ENCODE assay signal across 8 cellular contexts in the genomic region with DNA sequence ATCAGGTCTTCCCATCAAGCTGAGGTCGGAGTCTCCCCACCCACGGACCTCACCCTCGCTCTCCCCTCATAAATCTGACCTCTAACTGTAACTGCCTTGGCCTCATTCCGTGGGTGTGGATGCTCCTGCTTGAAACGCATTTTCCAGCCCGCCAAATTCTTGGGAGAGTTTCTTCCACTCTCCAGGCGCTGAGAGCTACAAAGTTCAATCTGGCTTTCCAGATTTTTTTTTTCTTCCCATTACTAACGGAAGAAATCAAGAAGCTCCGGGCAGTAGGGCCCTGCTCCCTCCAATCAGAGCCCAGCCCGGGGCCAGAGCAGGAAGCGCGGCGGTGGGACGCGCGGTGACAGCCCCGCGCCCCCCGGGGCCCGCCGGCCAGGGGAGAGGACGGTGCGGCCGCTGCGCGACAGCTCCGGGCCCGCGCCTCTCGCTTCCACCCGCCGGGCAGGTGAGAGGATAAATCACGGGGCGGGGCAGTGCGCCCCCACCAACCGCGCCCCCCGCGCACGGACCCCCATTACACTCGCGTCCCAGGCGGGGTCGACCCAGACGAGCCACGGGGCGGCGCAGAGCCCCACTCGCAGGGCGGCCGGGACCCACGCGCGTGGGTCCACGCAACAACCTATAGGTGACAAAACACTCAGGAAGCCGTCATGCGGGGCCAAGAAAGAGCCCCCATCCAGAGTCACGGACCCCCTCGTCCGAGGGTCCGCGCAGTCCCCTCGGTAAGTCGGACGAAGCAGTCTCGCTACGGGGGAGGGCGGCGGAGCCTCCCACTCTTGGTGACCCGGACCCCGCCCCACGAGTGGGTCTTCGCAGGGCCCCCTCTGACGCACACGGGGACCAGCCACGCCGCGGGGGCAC. TPM values are rescaled to one million over a fixed set of nuclear protein-coding genes. Genes with fewer than 3 reads are reported as not detected.
A peak's percentile ranks its signal among the peaks of the same experiment; 100 is the strongest.
DNase-seq lines count a peak whose midpoint lies in the region; ATAC-seq and TF ChIP-seq lines count a peak whose summit lies in the region.

No MANE protein-coding gene starts in this region.

- H3K9ac ChIP-seq in colonic mucosa (ENCODE audit: low read depth in 2 of 2, low read length in 2 of 2): peak overlapping the region; percentile 90 to 97
- peak overlapping the region in 1 of 2 donors; percentile 38 for H3K9ac ChIP-seq in liver (ENCODE audit: low read depth in 1 of 2, low read length in 2 of 2)

- H3K4me1 ChIP-seq in colonic mucosa (peaks cover 4% of the 10 kb centered on the region), liver (ENCODE audit: control insufficient read depth in 4 of 4, insufficient read depth in 4 of 4, low read length in 3 of 4) (peaks cover 0 to 10% (median 7%) of the 10 kb centered on the region in 4 donors), testis (no peaks in the 10 kb centered on the region)

- H3K27ac ChIP-seq in colonic mucosa: peak overlapping the region; percentile 74
- peak overlapping the region; percentile 35 to 77 for H3K27ac ChIP-seq in liver (ENCODE audit: low read depth in 1 of 2, low read length in 2 of 2)
- H3K27ac ChIP-seq in testis: peak overlapping the region; percentile 68 to 82

- no peak for ATAC-seq in GM21529 (IDR thresholded peaks at IDR 0.05; ENCODE audit: unreplicated experiment)

- 7% methylated on average over 78 of the region's 78 CpGs for WGBS in liver
- 0 to 1% methylated on average over 18 to 62 of the region's 78 CpGs for WGBS in testis, 2 donors

- TF ChIP-seq CTCF in colonic mucosa (IDR thresholded peaks at IDR 0.05) (no peak), liver (IDR thresholded peaks at IDR 0.05; ENCODE audit: low read depth, low read length, missing input control) (no peak), testis (IDR thresholded peaks at IDR 0.05) (no peak)

- H3K4me3 ChIP-seq in colonic mucosa (peak overlapping the region; percentile 81), liver (ENCODE audit: low read depth in 1 of 3, low read length in 3 of 3) (peak overlapping the region in 2 of 3 donors; percentile 35 to 66), testis (peak overlapping the region; percentile 75 to 86)

- no peaks in the 10 kb centered on the region for H3K27me3 ChIP-seq in colonic mucosa
- H3K27me3 ChIP-seq in liver (ENCODE audit: control insufficient read depth in 4 of 4, insufficient read depth in 4 of 4, low read length in 3 of 4): no peaks in the 10 kb centered on the region
- H3K27me3 ChIP-seq in testis: no peaks in the 10 kb centered on the region

- intact Hi-C loops in colonic mucosa (cut with DNase I) (loop anchor here (5.0 kb wide), 1 partner anchor 49 kb away; no protein-coding TSS in a partner anchor), testis (cut with DNase I; ENCODE audit: low total_unique reads) (no loop called here)

- TF ChIP-seq POLR2A in testis (IDR thresholded peaks at IDR 0.05): no peak

- no peak for TF ChIP-seq RAD21 in liver (IDR thresholded peaks at IDR 0.05)

- DNase-seq in EL: peak; percentile 58
- peak; percentile 7 for DNase-seq in T follicular helper cell (ENCODE audit: low read depth)
- DNase-seq in colonic mucosa: no peak
- peak; percentile 29 for DNase-seq in testis
- DNase-seq in DMS114 treated with DMSO at 0.1 percent for 48 hours (lab: John Stamatoyannopoulos, UW; ENCODE audit: unreplicated experiment): no peak
- DNase-seq in MV-4-11 (lab: John Stamatoyannopoulos, UW): no peak

- H3K36me3 ChIP-seq in colonic mucosa (no peaks in the 10 kb centered on the region), liver (ENCODE audit: control insufficient read depth in 4 of 4, insufficient read depth in 3 of 4, low read depth in 1 of 4, low read length in 3 of 4) (no peaks in the 10 kb centered on the region), testis (ENCODE audit: low read depth, missing control alignments) (no peaks in the 10 kb centered on the region)

- H3K9me3 ChIP-seq in colonic mucosa (no peaks in the 10 kb centered on the region), liver (ENCODE audit: control insufficient read depth in 4 of 4, low read length in 3 of 4) (peaks cover 0 to 2% (median 0%) of the 10 kb centered on the region in 4 donors), testis (no peaks in the 10 kb centered on the region)

TF ChIP-seq in liver, 16 proteins besides CTCF, POLR2A, EP300 and RAD21:
- no peak for TF ChIP-seq EGR1 (IDR thresholded peaks at IDR 0.05; ENCODE audit: low read depth in 2 of 2)
- TF ChIP-seq, protein P1, sequence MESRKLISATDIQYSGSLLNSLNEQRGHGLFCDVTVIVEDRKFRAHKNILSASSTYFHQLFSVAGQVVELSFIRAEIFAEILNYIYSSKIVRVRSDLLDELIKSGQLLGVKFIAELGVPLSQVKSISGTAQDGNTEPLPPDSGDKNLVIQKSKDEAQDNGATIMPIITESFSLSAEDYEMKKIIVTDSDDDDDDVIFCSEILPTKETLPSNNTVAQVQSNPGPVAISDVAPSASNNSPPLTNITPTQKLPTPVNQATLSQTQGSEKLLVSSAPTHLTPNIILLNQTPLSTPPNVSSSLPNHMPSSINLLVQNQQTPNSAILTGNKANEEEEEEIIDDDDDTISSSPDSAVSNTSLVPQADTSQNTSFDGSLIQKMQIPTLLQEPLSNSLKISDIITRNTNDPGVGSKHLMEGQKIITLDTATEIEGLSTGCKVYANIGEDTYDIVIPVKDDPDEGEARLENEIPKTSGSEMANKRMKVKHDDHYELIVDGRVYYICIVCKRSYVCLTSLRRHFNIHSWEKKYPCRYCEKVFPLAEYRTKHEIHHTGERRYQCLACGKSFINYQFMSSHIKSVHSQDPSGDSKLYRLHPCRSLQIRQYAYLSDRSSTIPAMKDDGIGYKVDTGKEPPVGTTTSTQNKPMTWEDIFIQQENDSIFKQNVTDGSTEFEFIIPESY (IDR thresholded peaks at IDR 0.05): no peak
- TF ChIP-seq, protein P2, sequence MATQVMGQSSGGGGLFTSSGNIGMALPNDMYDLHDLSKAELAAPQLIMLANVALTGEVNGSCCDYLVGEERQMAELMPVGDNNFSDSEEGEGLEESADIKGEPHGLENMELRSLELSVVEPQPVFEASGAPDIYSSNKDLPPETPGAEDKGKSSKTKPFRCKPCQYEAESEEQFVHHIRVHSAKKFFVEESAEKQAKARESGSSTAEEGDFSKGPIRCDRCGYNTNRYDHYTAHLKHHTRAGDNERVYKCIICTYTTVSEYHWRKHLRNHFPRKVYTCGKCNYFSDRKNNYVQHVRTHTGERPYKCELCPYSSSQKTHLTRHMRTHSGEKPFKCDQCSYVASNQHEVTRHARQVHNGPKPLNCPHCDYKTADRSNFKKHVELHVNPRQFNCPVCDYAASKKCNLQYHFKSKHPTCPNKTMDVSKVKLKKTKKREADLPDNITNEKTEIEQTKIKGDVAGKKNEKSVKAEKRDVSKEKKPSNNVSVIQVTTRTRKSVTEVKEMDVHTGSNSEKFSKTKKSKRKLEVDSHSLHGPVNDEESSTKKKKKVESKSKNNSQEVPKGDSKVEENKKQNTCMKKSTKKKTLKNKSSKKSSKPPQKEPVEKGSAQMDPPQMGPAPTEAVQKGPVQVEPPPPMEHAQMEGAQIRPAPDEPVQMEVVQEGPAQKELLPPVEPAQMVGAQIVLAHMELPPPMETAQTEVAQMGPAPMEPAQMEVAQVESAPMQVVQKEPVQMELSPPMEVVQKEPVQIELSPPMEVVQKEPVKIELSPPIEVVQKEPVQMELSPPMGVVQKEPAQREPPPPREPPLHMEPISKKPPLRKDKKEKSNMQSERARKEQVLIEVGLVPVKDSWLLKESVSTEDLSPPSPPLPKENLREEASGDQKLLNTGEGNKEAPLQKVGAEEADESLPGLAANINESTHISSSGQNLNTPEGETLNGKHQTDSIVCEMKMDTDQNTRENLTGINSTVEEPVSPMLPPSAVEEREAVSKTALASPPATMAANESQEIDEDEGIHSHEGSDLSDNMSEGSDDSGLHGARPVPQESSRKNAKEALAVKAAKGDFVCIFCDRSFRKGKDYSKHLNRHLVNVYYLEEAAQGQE (IDR thresholded peaks at IDR 0.05): no peak
TF ChIP-seq in liver: peak in this region for 0.

RNA-seq across cellular contexts. Expression of a gene that starts 0.9 kb away (rescaled TPM):
- total RNA-seq in colonic mucosa: 10 to 100 TPM; 29.7 to 43.9 TPM
- total RNA-seq in liver: 1 to 10 TPM; 2.1 to 3.2 TPM
- 1 to 10 TPM in 1 of 2 donors, under 1 TPM in 1; 0.40 to 1.0 TPM for polyA plus RNA-seq in liver
- 10 to 100 TPM; 23.1 to 52.4 TPM for total RNA-seq in testis
- polyA plus RNA-seq in testis (ENCODE audit: insufficient read depth, low read depth, low replicate concordance): 51.4 TPM

Comparison
In these comparisons a context has a peak if more than half of its experiments do, and no peak if none do; other contexts are left out.
1. DNase-seq: peak in EL (single experiment), T follicular helper cell (single experiment) and testis (single experiment); none in colonic mucosa (single experiment), DMS114 treated with DMSO at 0.1 percent for 48 hours (single experiment) and MV-4-11 (single experiment).
2. RNA of a gene that starts 0.9 kb away (total RNA-seq): 23.1 to 52.4 TPM in testis and 29.7 to 43.9 TPM in colonic mucosa; 2.1 to 3.2 TPM in liver; every median in the first group is over 4 times any median in the second.
3. Peak in every context shown above with its lines, with median percentiles within 50 percentile points of each other: H3K27ac ChIP-seq and H3K4me3 ChIP-seq.